ENCODE assay signal across 16 cellular contexts in genomic region chr17:2385240-2386202, GRCh38. TPM values are rescaled to one million over a fixed set of nuclear protein-coding genes. Genes with fewer than 3 reads are reported as not detected.
DNase-seq lines count a peak whose midpoint lies in the region; ATAC-seq and TF ChIP-seq lines count a peak whose summit lies in the region.
"Had no signal": no experiment of that assay in that cellular context is flagged by ENCODE, and none has a peak within 500 bp of the region (broad histone marks: within the 10 kb centered on the region; RNA-seq: fewer than 3 reads in every experiment).

No MANE protein-coding gene starts in this region.

- peaks cover 30 to 37% of the 10 kb centered on the region in 2 donors for H3K4me1 ChIP-seq in duodenal mucosa (ENCODE audit: control insufficient read depth in 1 of 2, insufficient read depth in 2 of 2, low read length in 2 of 2)
- H3K4me1 ChIP-seq in thyroid gland, result peaks cover 23 to 33% of the 10 kb centered on the region in 2 donors

- 38 to 58% methylated on average over 9 to 14 of the region's 18 CpGs for WGBS in thyroid gland, 2 donors

- peak overlapping the region; percentile 13 for H3K27ac ChIP-seq in duodenal mucosa (ENCODE audit: low read depth, low read length)
- peak overlapping the region; percentile 82 to 97 (median 92) for H3K27ac ChIP-seq in thyroid gland

- peaks cover 3 to 33% of the 10 kb centered on the region in 2 donors for H3K36me3 ChIP-seq in duodenal mucosa (ENCODE audit: control insufficient read depth in 1 of 2, insufficient read depth in 2 of 2, low read length in 2 of 2)
- H3K36me3 ChIP-seq in thyroid gland, result peaks cover 6 to 12% of the 10 kb centered on the region in 2 donors
- H3K36me3 ChIP-seq: MG63 had no signal

- H3K27me3 ChIP-seq in duodenal mucosa (ENCODE audit: control insufficient read depth in 1 of 2, insufficient read depth in 2 of 2, low read length in 2 of 2) (no peaks in the 10 kb centered on the region), thyroid gland (no peaks in the 10 kb centered on the region)
- H3K27me3 ChIP-seq: MG63 had no signal

- H3K4me3 ChIP-seq in duodenal mucosa (ENCODE audit: low read depth in 1 of 2, low read length in 2 of 2) (no peak overlapping the region), thyroid gland (replicated peaks in 1 of 3) (no peak overlapping the region)
- H3K4me3 ChIP-seq: MG63 had no signal

- no peak overlapping the region for H3K4me3 Mint-ChIP-seq in activated naive CD8-positive, alpha-beta T cell treated with anti-CD3 and anti-CD28 coated beads for 36 hours
- no peak overlapping the region for H3K4me3 Mint-ChIP-seq in activated naive CD8-positive, alpha-beta T cell treated with anti-CD3 and anti-CD28 coated beads, Interleukin-2, amount 50 U/mL, for 24 hours
- H3K4me3 Mint-ChIP-seq in nephron progenitor cell, result peak overlapping the region; percentile 13
- H3K4me3 Mint-ChIP-seq: activated CD4-positive, alpha-beta T cell treated with anti-CD3 and anti-CD28 coated beads, Interleukin-2, amount 10 ng/mL, durations not matched to agents 24 days and 14 days had no signal

- no peaks in the 10 kb centered on the region for H3K9me3 ChIP-seq in duodenal mucosa (ENCODE audit: control insufficient read depth in 1 of 2, low read length in 2 of 2)
- H3K9me3 ChIP-seq in thyroid gland, result no peaks in the 10 kb centered on the region
- H3K9me3 ChIP-seq: MG63 had no signal

- TF ChIP-seq CTCF in nephron progenitor cell (IDR thresholded peaks at IDR 0.05), result no peak
- no peak for TF ChIP-seq CTCF in thyroid gland (IDR thresholded peaks at IDR 0.05)

- no peaks in the 10 kb centered on the region for H3K36me3 Mint-ChIP-seq in activated naive CD8-positive, alpha-beta T cell treated with anti-CD3 and anti-CD28 coated beads for 36 hours
- peaks cover 4% of the 10 kb centered on the region for H3K36me3 Mint-ChIP-seq in activated naive CD8-positive, alpha-beta T cell treated with anti-CD3 and anti-CD28 coated beads, Interleukin-2, amount 50 U/mL, for 24 hours (ENCODE audit: low read depth)
- H3K36me3 Mint-ChIP-seq in nephron progenitor cell (ENCODE audit: low read depth), result peaks cover 10% of the 10 kb centered on the region

- intact Hi-C loops in thyroid gland (cut with DNase I), result no loop called here

- ATAC-seq in activated naive CD8-positive, alpha-beta T cell treated with anti-CD3 and anti-CD28 coated beads, Interleukin-2, amount 50 U/mL, for 24 hours, result no peak

- no peaks in the 10 kb centered on the region for H3K9me3 Mint-ChIP-seq in activated naive CD8-positive, alpha-beta T cell treated with anti-CD3 and anti-CD28 coated beads for 36 hours
- H3K9me3 Mint-ChIP-seq in activated naive CD8-positive, alpha-beta T cell treated with anti-CD3 and anti-CD28 coated beads, Interleukin-2, amount 50 U/mL, for 24 hours, result no peaks in the 10 kb centered on the region
- H3K9me3 Mint-ChIP-seq in nephron progenitor cell, result no peaks in the 10 kb centered on the region
- H3K9me3 Mint-ChIP-seq: activated CD4-positive, alpha-beta T cell treated with anti-CD3 and anti-CD28 coated beads, Interleukin-2, amount 10 ng/mL, durations not matched to agents 24 days and 14 days had no signal

- H3K9ac ChIP-seq in duodenal mucosa (ENCODE audit: low read depth in 1 of 2, low read length in 2 of 2), result peak overlapping the region; percentile 38 to 59

- DNase-seq in activated naive CD8-positive, alpha-beta T cell treated with anti-CD3 and anti-CD28 coated beads for 36 hours, result no peak
- DNase-seq in activated naive CD8-positive, alpha-beta T cell treated with anti-CD3 and anti-CD28 coated beads, Interleukin-2, amount 50 U/mL, for 24 hours, result no peak
- DNase-seq in nephron progenitor cell, result no peak
- DNase-seq in thyroid gland, result peak; percentile 51 to 54
- no peak for DNase-seq in kidney tubule cell (ENCODE audit: low spot score)
- DNase-seq in DMS114 treated with DMSO at 0.1 percent for 48 hours (lab: John Stamatoyannopoulos, UW; ENCODE audit: unreplicated experiment), result no peak
- DNase-seq in stimulated activated CD8-positive, alpha-beta memory T cell treated with anti-CD3 and anti-CD28 coated beads, Interleukin-4, amount 100 ng/mL, for 48 hours, result no peak
- DNase-seq: activated CD4-positive, alpha-beta T cell treated with anti-CD3 and anti-CD28 coated beads, Interleukin-2, amount 10 ng/mL, durations not matched to agents 24 days and 14 days; activated effector memory CD4-positive, alpha-beta T cell treated with Interleukin-2 at 50 U/mL for 16 hours; C1 segment of cervical spinal cord; MG63; midbrain; NCI-H1436; NCI-H510A treated with DMSO at 0.1 percent for 48 hours; RPMI8226 had no signal

- no peaks in the 10 kb centered on the region for H3K27me3 Mint-ChIP-seq in activated naive CD8-positive, alpha-beta T cell treated with anti-CD3 and anti-CD28 coated beads for 36 hours
- H3K27me3 Mint-ChIP-seq in activated naive CD8-positive, alpha-beta T cell treated with anti-CD3 and anti-CD28 coated beads, Interleukin-2, amount 50 U/mL, for 24 hours, result no peaks in the 10 kb centered on the region
- H3K27me3 Mint-ChIP-seq in nephron progenitor cell (ENCODE audit: low read depth, poor library complexity), result no peaks in the 10 kb centered on the region
- H3K27me3 Mint-ChIP-seq: activated CD4-positive, alpha-beta T cell treated with anti-CD3 and anti-CD28 coated beads, Interleukin-2, amount 10 ng/mL, durations not matched to agents 24 days and 14 days had no signal

- peak overlapping the region; percentile 8 for H3K27ac Mint-ChIP-seq in activated naive CD8-positive, alpha-beta T cell treated with anti-CD3 and anti-CD28 coated beads for 36 hours
- no peak overlapping the region for H3K27ac Mint-ChIP-seq in activated naive CD8-positive, alpha-beta T cell treated with anti-CD3 and anti-CD28 coated beads, Interleukin-2, amount 50 U/mL, for 24 hours
- H3K27ac Mint-ChIP-seq in nephron progenitor cell, result peak overlapping the region; percentile 85
- H3K27ac Mint-ChIP-seq: activated CD4-positive, alpha-beta T cell treated with anti-CD3 and anti-CD28 coated beads, Interleukin-2, amount 10 ng/mL, durations not matched to agents 24 days and 14 days had no signal

- H3K4me1 Mint-ChIP-seq in activated naive CD8-positive, alpha-beta T cell treated with anti-CD3 and anti-CD28 coated beads for 36 hours, result peaks cover 15% of the 10 kb centered on the region
- peaks cover 11% of the 10 kb centered on the region for H3K4me1 Mint-ChIP-seq in activated naive CD8-positive, alpha-beta T cell treated with anti-CD3 and anti-CD28 coated beads, Interleukin-2, amount 50 U/mL, for 24 hours
- peaks cover 72% of the 10 kb centered on the region for H3K4me1 Mint-ChIP-seq in nephron progenitor cell

- no peak for TF ChIP-seq POLR2A in thyroid gland (IDR thresholded peaks at IDR 0.05)

RNA-seq across cellular contexts. Expression of gene MNT, which starts 15.3 kb away (rescaled TPM):
- total RNA-seq in activated naive CD8-positive, alpha-beta T cell treated with anti-CD3 and anti-CD28 coated beads for 36 hours, result 10 to 100 TPM; 23.8 to 25.6 TPM
- 10 to 100 TPM in 3 of 4 donors, 1 to 10 TPM in 1; 8.2 to 28.9 (median 10.9) TPM for total RNA-seq in thyroid gland

RNA-seq across cellular contexts. Expression of gene SGSM2, which starts 48.2 kb away (rescaled TPM):
- total RNA-seq in activated naive CD8-positive, alpha-beta T cell treated with anti-CD3 and anti-CD28 coated beads for 36 hours, result 10 to 100 TPM; 35.7 to 36.8 TPM
- 10 to 100 TPM; 47.8 to 82.7 (median 63.2) TPM for total RNA-seq in thyroid gland

RNA-seq across cellular contexts. Expression of gene TSR1, which starts 49.3 kb away (rescaled TPM):
- total RNA-seq in activated naive CD8-positive, alpha-beta T cell treated with anti-CD3 and anti-CD28 coated beads for 36 hours, result 100 to 1,000 TPM; 115 to 120 TPM
- 10 to 100 TPM; 16.8 to 56.4 (median 29.3) TPM for total RNA-seq in thyroid gland

Comparison
In these comparisons a context has a peak if more than half of its experiments do, and no peak if none do; other contexts are left out.
1. DNase-seq: peak in thyroid gland (2 of 2); none in activated naive CD8-positive, alpha-beta T cell treated with anti-CD3 and anti-CD28 coated beads for 36 hours (single experiment), activated naive CD8-positive, alpha-beta T cell treated with anti-CD3 and anti-CD28 coated beads, Interleukin-2, amount 50 U/mL, for 24 hours (single experiment), nephron progenitor cell (single experiment), kidney tubule cell (single experiment), DMS114 treated with DMSO at 0.1 percent for 48 hours (single experiment) and stimulated activated CD8-positive, alpha-beta memory T cell treated with anti-CD3 and anti-CD28 coated beads, Interleukin-4, amount 100 ng/mL, for 48 hours (single experiment).